ENCODE assay signal across 1 cellular context in genomic region chr7:152462995-152463713, GRCh38.
TF ChIP-seq lines count a peak whose summit lies in the region.

No MANE protein-coding gene starts in this region.

TF ChIP-seq in GM12878, 131 proteins besides CTCF, POLR2A, EP300 and RAD21 (continued from another document):
- no peak for TF ChIP-seq ZNF592 (IDR thresholded peaks at IDR 0.05)
- TF ChIP-seq RELB (IDR thresholded peaks at IDR 0.05; ENCODE audit: low read depth): peak; percentile 32; the same call in 1 of the 2 replicates
- peak; percentile 56; the same call in 1 of the 2 replicates for TF ChIP-seq TAF1 (IDR thresholded peaks at IDR 0.05; ENCODE audit: borderline replicate concordance, low read depth, low read length)
- no peak for TF ChIP-seq TARDBP (IDR thresholded peaks at IDR 0.05; ENCODE audit: borderline replicate concordance)
- no peak for TF ChIP-seq GABPA (IDR thresholded peaks at IDR 0.05; ENCODE audit: low read depth)
- TF ChIP-seq ELK1 (IDR thresholded peaks at IDR 0.05; ENCODE audit: low read depth, low read length): no peak
- no peak for TF ChIP-seq E2F8 (IDR thresholded peaks at IDR 0.05; ENCODE audit: low read depth, partially characterized antibody)
- no peak for TF ChIP-seq TCF3 (IDR thresholded peaks at IDR 0.05; ENCODE audit: borderline replicate concordance, insufficient read depth, low read depth, low read length)
- TF ChIP-seq RUNX3 (IDR thresholded peaks at IDR 0.05; ENCODE audit: low read length): peak; percentile 42; the same call in 1 of the 2 replicates
- no peak for TF ChIP-seq JUND (IDR thresholded peaks at IDR 0.05; ENCODE audit: low read depth, low read length)
- TF ChIP-seq USF1 (IDR thresholded peaks at IDR 0.05; ENCODE audit: borderline replicate concordance, extremely low read length, insufficient read depth, low read depth, low read length): no peak
- no peak for TF ChIP-seq YBX1 (IDR thresholded peaks at IDR 0.05)
- no peak for TF ChIP-seq PBX3 (IDR thresholded peaks at IDR 0.05; ENCODE audit: insufficient replicate concordance, low read depth, low read length)
- no peak for TF ChIP-seq BCLAF1 (IDR thresholded peaks at IDR 0.05)
- TF ChIP-seq NKRF (conservative IDR thresholded peaks at IDR 0.05): peak; percentile 76
- TF ChIP-seq ZNF24 (IDR thresholded peaks at IDR 0.05): no peak
- TF ChIP-seq ZBTB40 (IDR thresholded peaks at IDR 0.05; ENCODE audit: borderline replicate concordance): no peak
- TF ChIP-seq MYC (IDR thresholded peaks at IDR 0.05; ENCODE audit: insufficient read depth, insufficient read length, insufficient replicate concordance, low read length, severe bottlenecking): no peak
